Comparison of ENCODE assay signal across 17 cellular contexts in genomic region chr12:124008629-124009028, GRCh38. TPM values are rescaled to one million over a fixed set of nuclear protein-coding genes. Genes with fewer than 3 reads are reported as not detected.
DNase-seq lines count a peak whose midpoint lies in the region; TF ChIP-seq lines count a peak whose summit lies in the region.
"Had no signal": no experiment of that assay in that cellular context is flagged by ENCODE, and none has a peak within 500 bp of the region (broad histone marks: within the 10 kb centered on the region; RNA-seq: fewer than 3 reads in every experiment).

No MANE protein-coding gene starts in this region.

- H3K36me3 Mint-ChIP-seq in brain (peaks cover 42% of the 10 kb centered on the region), nephron (ENCODE audit: low read depth) (peaks cover 49% of the 10 kb centered on the region)

- H3K9me3 Mint-ChIP-seq in brain: no peaks in the 10 kb centered on the region
- no peaks in the 10 kb centered on the region for H3K9me3 Mint-ChIP-seq in nephron
- H3K9me3 Mint-ChIP-seq: CD8-positive, alpha-beta T cell; GM23338; IgD-negative memory B cell had no signal

- peak overlapping the region; percentile 25 to 90 (median 52) for H3K27ac Mint-ChIP-seq in brain
- peak overlapping the region in 2 of 3 experiments; percentile 6 to 22 for H3K27ac Mint-ChIP-seq in nephron
- H3K27ac Mint-ChIP-seq: GM23338 had no signal

- H3K27me3 Mint-ChIP-seq in brain (no peaks in the 10 kb centered on the region), nephron (ENCODE audit: low read depth) (no peaks in the 10 kb centered on the region)
- H3K27me3 Mint-ChIP-seq: IgD-negative memory B cell had no signal

- TF ChIP-seq CTCF in brain (conservative IDR thresholded peaks at IDR 0.05) (no peak), nephron (IDR thresholded peaks at IDR 0.05; ENCODE audit: unreplicated experiment in 3 of 3) (no peak)

- peaks cover 40% of the 10 kb centered on the region for H3K4me1 Mint-ChIP-seq in brain
- H3K4me1 Mint-ChIP-seq in nephron: peaks cover 34% of the 10 kb centered on the region

- H3K4me3 Mint-ChIP-seq in brain: peak overlapping the region; percentile 8 to 60 (median 41)
- no peak overlapping the region for H3K4me3 Mint-ChIP-seq in nephron
- H3K4me3 Mint-ChIP-seq: CD8-positive, alpha-beta T cell; GM23338; IgD-negative memory B cell had no signal

- DNase-seq in NCI-H2227 treated with DMSO at 0.1 percent for 48 hours (lab: John Stamatoyannopoulos, UW) (peak; percentile 18), NCI-H2227 (lab: John Stamatoyannopoulos, UW; ENCODE audit: unreplicated experiment) (no peak), Ammon's horn (ENCODE audit: low spot score) (peak; percentile 58), H4 (ENCODE audit: low spot score) (no peak), NCI-H446 treated with DMSO at 0.1 percent for 48 hours (lab: John Stamatoyannopoulos, UW) (no peak), glomerular visceral epithelial cell (ENCODE audit: extremely low spot score) (no peak)
- DNase-seq: BE2C; CD8-positive, alpha-beta T cell; DMS79; NCI-H1105; NCI-H1694 treated with DMSO at 0.1 percent for 48 hours; NCI-H446; RPMI8226 had no signal

RNA-seq across cellular contexts. Expression of gene ZNF664, which starts 35.6 kb away (rescaled TPM):
- 85.9 TPM for polyA plus RNA-seq in brain (ENCODE audit: insufficient read depth, low read depth, low replicate concordance)
- total RNA-seq in H4 (2014; rRNA removed; shearing (Covaris generic)): 41.6 and 48.6 TPM in 2 replicates

RNA-seq across cellular contexts. Expression of gene CCDC92, which starts 36.0 kb away (rescaled TPM):
- polyA plus RNA-seq in brain (ENCODE audit: insufficient read depth, low read depth, low replicate concordance): 84.2 TPM
- total RNA-seq in H4 (2014; rRNA removed; shearing (Covaris generic)): 8.3 and 10.2 TPM in 2 replicates

Comparison
In these comparisons a context has a peak if more than half of its experiments do, and no peak if none do; other contexts are left out.
1. DNase-seq: peak in NCI-H2227 treated with DMSO at 0.1 percent for 48 hours (single experiment) and Ammon's horn (single experiment); none in NCI-H2227 (single experiment), H4 (single experiment), NCI-H446 treated with DMSO at 0.1 percent for 48 hours (single experiment) and glomerular visceral epithelial cell (single experiment).
2. H3K4me3 Mint-ChIP-seq: peak in brain (5 of 5); none in nephron (0 of 3).